Comparison of ENCODE assay signal across 12 cellular contexts in genomic region chr15:89777073-89777820, GRCh38. TPM values are rescaled to one million over a fixed set of nuclear protein-coding genes. Genes with fewer than 3 reads are reported as not detected.
DNase-seq lines count a peak whose midpoint lies in the region; ATAC-seq and TF ChIP-seq lines count a peak whose summit lies in the region.
"Had no signal": no experiment of that assay in that cellular context is flagged by ENCODE, and none has a peak within 500 bp of the region (broad histone marks: within the 10 kb centered on the region; RNA-seq: fewer than 3 reads in every experiment).

No MANE protein-coding gene starts in this region.

- H3K27ac ChIP-seq in HUES48 (ENCODE audit: low read depth, low read length) = no peak overlapping the region
- no peak overlapping the region for H3K27ac ChIP-seq in spleen
- no peak overlapping the region for H3K27ac ChIP-seq in adrenal gland

- H3K9me3 ChIP-seq in HUES48 (ENCODE audit: control insufficient read depth, insufficient read depth, low read length) (no peaks in the 10 kb centered on the region), iPS-18c (ENCODE audit: control insufficient read depth, insufficient read depth, low read length) (no peaks in the 10 kb centered on the region), spleen (no peaks in the 10 kb centered on the region), adrenal gland (replicated peaks in 1 of 3) (no peaks in the 10 kb centered on the region)

- intact Hi-C loops in spleen (cut with DNase I; ENCODE audit: low total_unique reads) (no loop called here), adrenal gland (cut with DNase I) (no loop called here)

- TF ChIP-seq CTCF in spleen (IDR thresholded peaks at IDR 0.05 in 8 of 11, conservative IDR thresholded peaks at IDR 0.05 in 3 of 11) (no peak), adrenal gland (IDR thresholded peaks at IDR 0.05) (no peak)

- H3K27me3 ChIP-seq in HUES48 (ENCODE audit: control insufficient read depth, insufficient read depth, low read length) = peaks cover 38% of the 10 kb centered on the region
- peaks cover 0 to 48% (median 13%) of the 10 kb centered on the region in 7 donors for H3K27me3 ChIP-seq in spleen (replicated peaks in 1 of 7)
- H3K27me3 ChIP-seq in adrenal gland = no peaks in the 10 kb centered on the region

- H3K27me3 Mint-ChIP-seq in activated naive CD8-positive, alpha-beta T cell treated with anti-CD3 and anti-CD28 coated beads, Interleukin-2, amount 10 ng/mL, durations not matched to agents 7 days and 5 days = peaks cover 23% of the 10 kb centered on the region

- H3K27ac Mint-ChIP-seq in activated naive CD8-positive, alpha-beta T cell treated with anti-CD3 and anti-CD28 coated beads, Interleukin-2, amount 10 ng/mL, durations not matched to agents 7 days and 5 days = no peak overlapping the region
- H3K27ac Mint-ChIP-seq: stimulated activated naive CD8-positive, alpha-beta T cell treated with anti-CD3 and anti-CD28 coated beads, Interleukin-15, Interleukin-2, amounts not matched to agents 100 ng/mL and 50 ng/mL, for 24 hours had no signal

- no peaks in the 10 kb centered on the region for H3K9me3 Mint-ChIP-seq in activated naive CD8-positive, alpha-beta T cell treated with anti-CD3 and anti-CD28 coated beads, Interleukin-2, amount 10 ng/mL, durations not matched to agents 7 days and 5 days
- H3K9me3 Mint-ChIP-seq: stimulated activated naive CD8-positive, alpha-beta T cell treated with anti-CD3 and anti-CD28 coated beads, Interleukin-15, Interleukin-2, amounts not matched to agents 100 ng/mL and 50 ng/mL, for 24 hours had no signal

- ATAC-seq in activated naive CD8-positive, alpha-beta T cell treated with anti-CD3 and anti-CD28 coated beads, Interleukin-2, amount 10 ng/mL, durations not matched to agents 7 days and 5 days (ENCODE audit: low read depth) = no peak

- POLR2A ChIA-PET in activated naive CD8-positive, alpha-beta T cell treated with anti-CD3 and anti-CD28 coated beads, Interleukin-2, amount 10 ng/mL, durations not matched to agents 7 days and 5 days (lab: Charles Lee) = no interaction called here

- DNase-seq in activated naive CD8-positive, alpha-beta T cell treated with anti-CD3 and anti-CD28 coated beads, Interleukin-2, amount 10 ng/mL, durations not matched to agents 7 days and 5 days = no peak
- DNase-seq in spleen (peak; percentile 75), SKM-1 treated with dmso at 0.1 percent for 144 hours (lab: John Stamatoyannopoulos, UW; ENCODE audit: unreplicated experiment) (no peak), adrenal gland (no peak), NCI-H1436 (lab: John Stamatoyannopoulos, UW) (no peak)
- no peak for DNase-seq in activated CD4-positive, alpha-beta T cell treated with anti-CD3 and anti-CD28 coated beads, Interleukin-2, amount 50 U/mL, for 4 hours

- H3K4me1 Mint-ChIP-seq in activated naive CD8-positive, alpha-beta T cell treated with anti-CD3 and anti-CD28 coated beads, Interleukin-2, amount 10 ng/mL, durations not matched to agents 7 days and 5 days = peaks cover 6% of the 10 kb centered on the region

- TF ChIP-seq POLR2A in spleen (IDR thresholded peaks at IDR 0.05) (no peak), adrenal gland (IDR thresholded peaks at IDR 0.05) (no peak)

- 51 to 61% (median 58%) methylated on average over 23 to 25 of the region's 25 CpGs for WGBS in spleen, 5 donors
- 63 to 84% (median 76%) methylated on average over 11 to 25 of the region's 25 CpGs for WGBS in adrenal gland, 4 donors

- no peaks in the 10 kb centered on the region for H3K4me1 ChIP-seq in HUES48 (ENCODE audit: control insufficient read depth, insufficient read depth, low read length)
- peaks cover 0 to 41% (median 30%) of the 10 kb centered on the region in 6 donors for H3K4me1 ChIP-seq in spleen
- H3K4me1 ChIP-seq in adrenal gland (replicated peaks in 1 of 2) = peaks cover 12 to 23% of the 10 kb centered on the region in 2 donors

- no peaks in the 10 kb centered on the region for H3K36me3 Mint-ChIP-seq in activated naive CD8-positive, alpha-beta T cell treated with anti-CD3 and anti-CD28 coated beads, Interleukin-2, amount 10 ng/mL, durations not matched to agents 7 days and 5 days

- H3K4me3 Mint-ChIP-seq in activated naive CD8-positive, alpha-beta T cell treated with anti-CD3 and anti-CD28 coated beads, Interleukin-2, amount 10 ng/mL, durations not matched to agents 7 days and 5 days = peak overlapping the region; percentile 32

- H3K36me3 ChIP-seq in HUES48 (ENCODE audit: control insufficient read depth, insufficient read depth, low read length) (no peaks in the 10 kb centered on the region), spleen (no peaks in the 10 kb centered on the region), adrenal gland (replicated peaks in 1 of 2) (no peaks in the 10 kb centered on the region)

- no peak overlapping the region for H3K9ac ChIP-seq in HUES48 (ENCODE audit: low read depth, low read length)

- H3K4me3 ChIP-seq in HUES48 (ENCODE audit: low read depth, low read length) (peak overlapping the region; percentile 48; the same call in 1 of the 2 replicates), iPS-18c (ENCODE audit: insufficient read depth, low read depth, low read length) (peak overlapping the region; percentile 41; the same call in 1 of the 2 replicates), spleen (peak overlapping the region in 5 of 8 donors; percentile 30 to 71 (median 47)), adrenal gland (peak overlapping the region in 1 of 4 donors; percentile 5)

RNA-seq across cellular contexts. Expression of gene MESP2, which starts 1.1 kb away (rescaled TPM):
- total RNA-seq in activated naive CD8-positive, alpha-beta T cell treated with anti-CD3 and anti-CD28 coated beads, Interleukin-2, amount 10 ng/mL, durations not matched to agents 7 days and 5 days = not detected
- not detected for total RNA-seq in spleen
- polyA plus RNA-seq in spleen = under 1 TPM in 1 of 3 donors, not detected in 2; 0.05 TPM
- total RNA-seq in adrenal gland = 1 to 10 TPM in 1 of 8 donors, under 1 TPM in 4, not detected in 3; 0.34 to 1.7 (median 0.72) TPM
- under 1 TPM; 0.37 to 0.57 (median 0.40) TPM for polyA plus RNA-seq in adrenal gland
- total RNA-seq: aorta, lung microvascular endothelial cell had no signal
- polyA plus RNA-seq: fibroblast of lung had no signal

RNA-seq across cellular contexts. Expression of gene MESP1, which starts 26.2 kb away (rescaled TPM):
- total RNA-seq in activated naive CD8-positive, alpha-beta T cell treated with anti-CD3 and anti-CD28 coated beads, Interleukin-2, amount 10 ng/mL, durations not matched to agents 7 days and 5 days = 1 to 10 TPM; 1.8 to 2.1 TPM
- 1 to 10 TPM in 1 of 7 donors, under 1 TPM in 6; 0.19 to 1.0 (median 0.60) TPM for total RNA-seq in spleen
- polyA plus RNA-seq in spleen = 1 to 10 TPM in 1 of 3 donors, under 1 TPM in 2; 0.45 to 1.2 (median 0.61) TPM
- total RNA-seq in adrenal gland = 1 to 10 TPM; 3.9 to 8.1 (median 6.2) TPM
- 10 to 100 TPM in 1 of 3 donors, 1 to 10 TPM in 1, under 1 TPM in 1; 0.46 to 11.7 (median 4.3) TPM for polyA plus RNA-seq in adrenal gland
- polyA plus RNA-seq: fibroblast of lung had no signal

RNA-seq across cellular contexts. Expression of gene ANPEP, which starts 37.4 kb away (rescaled TPM):
- 1 to 10 TPM; 2.7 to 3.0 TPM for total RNA-seq in activated naive CD8-positive, alpha-beta T cell treated with anti-CD3 and anti-CD28 coated beads, Interleukin-2, amount 10 ng/mL, durations not matched to agents 7 days and 5 days
- total RNA-seq in spleen (100 to 1,000 TPM in 1 of 7 donors, 10 to 100 TPM in 6; 16.6 to 226 (median 35.1) TPM), adrenal gland (10 to 100 TPM in 5 of 8 donors, 1 to 10 TPM in 3; 5.2 to 26.7 (median 15.3) TPM)
- polyA plus RNA-seq in spleen (10 to 100 TPM in 1 of 3 donors, 1 to 10 TPM in 2; 1.3 to 11.0 (median 7.7) TPM), adrenal gland (10 to 100 TPM in 2 of 3 donors, 1 to 10 TPM in 1; 5.5 to 35.8 (median 17.5) TPM)
